In genomic region chr4:122747068-122747467, GRCh38 we compare ENCODE assay signal across 2 cellular contexts.
TF ChIP-seq lines count a peak whose summit lies in the region.

No MANE protein-coding gene starts in this region.

TF ChIP-seq in GM23338, 12 proteins besides CTCF, POLR2A, EP300 and RAD21:
- TF ChIP-seq NANOG (IDR thresholded peaks at IDR 0.05; ENCODE audit: borderline replicate concordance) (no peak), JUNB (IDR thresholded peaks at IDR 0.05; ENCODE audit: unreplicated experiment) (no peak)

TF ChIP-seq in H1, 55 proteins besides CTCF, POLR2A, EP300 and RAD21:
- TF ChIP-seq, protein P1, sequence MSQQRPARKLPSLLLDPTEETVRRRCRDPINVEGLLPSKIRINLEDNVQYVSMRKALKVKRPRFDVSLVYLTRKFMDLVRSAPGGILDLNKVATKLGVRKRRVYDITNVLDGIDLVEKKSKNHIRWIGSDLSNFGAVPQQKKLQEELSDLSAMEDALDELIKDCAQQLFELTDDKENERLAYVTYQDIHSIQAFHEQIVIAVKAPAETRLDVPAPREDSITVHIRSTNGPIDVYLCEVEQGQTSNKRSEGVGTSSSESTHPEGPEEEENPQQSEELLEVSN (IDR thresholded peaks at IDR 0.05), result no peak
- no peak for TF ChIP-seq RXRA (IDR thresholded peaks at IDR 0.05; ENCODE audit: insufficient read depth, low read depth, low read length)
- TF ChIP-seq GABPA (IDR thresholded peaks at IDR 0.05; ENCODE audit: borderline replicate concordance, insufficient read depth, low read length), result no peak
- TF ChIP-seq SRF (IDR thresholded peaks at IDR 0.05; ENCODE audit: low read depth, low read length), result no peak
